In the genomic region with DNA sequence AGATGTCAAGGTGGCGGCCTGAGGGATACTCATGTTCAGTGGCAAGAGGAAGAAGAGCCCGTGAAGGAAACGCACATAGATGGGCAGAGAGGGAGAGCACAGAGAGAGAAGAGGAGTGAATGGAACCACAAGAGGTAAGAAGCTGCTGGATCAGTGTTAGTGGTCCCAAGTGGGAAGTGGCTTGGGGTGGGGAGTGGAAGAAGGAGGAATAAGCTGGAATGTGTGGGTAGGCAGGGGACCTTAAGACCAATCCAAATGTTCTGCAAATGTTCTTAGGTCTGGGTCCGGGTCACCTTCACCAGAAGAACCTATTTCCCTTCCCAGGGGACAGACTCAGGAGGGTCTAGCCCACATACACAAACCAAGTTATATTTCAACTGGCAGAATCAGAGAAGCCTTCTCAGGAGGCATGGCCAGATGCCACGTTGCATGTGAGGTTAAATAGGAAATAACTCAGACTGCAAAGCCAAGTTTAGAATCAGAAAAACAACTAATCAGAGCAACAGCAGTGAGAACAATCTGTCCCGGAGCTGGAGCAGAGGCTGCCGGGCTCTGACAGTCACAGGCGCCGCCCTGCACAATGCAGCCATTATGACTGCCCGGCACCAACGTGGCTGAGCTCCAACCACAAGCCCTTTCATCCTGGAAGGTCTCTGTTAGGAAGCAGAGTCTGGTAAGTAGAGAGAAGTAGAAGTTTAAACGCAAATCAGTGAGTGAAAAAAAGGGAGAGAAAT, we compare ENCODE assay signal across 8 cellular contexts.
DNase-seq lines count a peak whose midpoint lies in the region; ATAC-seq and TF ChIP-seq lines count a peak whose summit lies in the region.

No MANE protein-coding gene starts in this region.

- ATAC-seq in GM18520 (IDR thresholded peaks at IDR 0.05; ENCODE audit: unreplicated experiment), result no peak
- ATAC-seq in GM19463 (IDR thresholded peaks at IDR 0.05; ENCODE audit: unreplicated experiment), result no peak

- H3K79me2 ChIP-seq in H9 (ENCODE audit: insufficient read depth, low read length), result no peaks in the 10 kb centered on the region

- no peak overlapping the region for H2BK15ac ChIP-seq in H9 (ENCODE audit: low read depth, low read length)

- H3K4me3 ChIP-seq in effector memory CD4-positive, alpha-beta T cell (ENCODE audit: insufficient read depth, low read depth, low read length, poor library complexity, severe bottlenecking), result no peak overlapping the region

- no peak overlapping the region for H3K23ac ChIP-seq in H9 (ENCODE audit: insufficient read length, low read depth, low read length)

- H3K9me3 Mint-ChIP-seq in neural crest cell (peaks cover 5% of the 10 kb centered on the region), H9 (no peaks in the 10 kb centered on the region)

- H3K27ac Mint-ChIP-seq in neural crest cell (ENCODE audit: unreplicated experiment) (peak overlapping the region; percentile 37), H9 (no peak overlapping the region; a peak in 1 of 7 replicates)

- H3K14ac ChIP-seq in H9 (ENCODE audit: insufficient read depth, low read length), result no peak overlapping the region

- no peaks in the 10 kb centered on the region for H4K20me1 ChIP-seq in H9 (ENCODE audit: control insufficient read depth, insufficient read depth, insufficient read length)

- no peaks in the 10 kb centered on the region for H3K36me3 Mint-ChIP-seq in neural crest cell (ENCODE audit: low read depth)
- no peaks in the 10 kb centered on the region for H3K36me3 Mint-ChIP-seq in H9 (ENCODE audit: insufficient read depth in 1 of 3, low read depth in 3 of 3)

- no peak overlapping the region for H4K5ac ChIP-seq in H9 (ENCODE audit: insufficient read length, low read depth, low read length)

- H2BK5ac ChIP-seq in H9 (ENCODE audit: insufficient read length, low read length), result no peak overlapping the region

- H2AK5ac ChIP-seq in H9 (ENCODE audit: insufficient read length, low read length), result no peak overlapping the region

- no peak overlapping the region for H2AFZ ChIP-seq in H9 (ENCODE audit: low read length)

- no peak overlapping the region for H4K91ac ChIP-seq in H9 (ENCODE audit: insufficient read length, low read depth, low read length)

- whole genome bisulfite sequencing in H9 (ENCODE audit: extremely low coverage, insufficient read length, low lambda C conversion rate), result no CpG with 5 or more reads among the region's 12 CpGs

- H3K27me3 Mint-ChIP-seq in neural crest cell (ENCODE audit: low read depth), result no peaks in the 10 kb centered on the region
- H3K27me3 Mint-ChIP-seq in H9 (ENCODE audit: low read depth), result peaks cover 2% of the 10 kb centered on the region; the same call in 1 of the 2 replicates

- H2BK12ac ChIP-seq in H9 (ENCODE audit: insufficient read length, low read depth, low read length), result no peak overlapping the region

- H4K8ac ChIP-seq in H9 (replicated peaks; ENCODE audit: insufficient read length, low read depth, low read length), result no peak overlapping the region

- H3K27ac ChIP-seq in H9 (ENCODE audit: insufficient read length, low read depth, low read length), result no peak overlapping the region
- no peak overlapping the region for H3K27ac ChIP-seq in effector memory CD4-positive, alpha-beta T cell (ENCODE audit: insufficient read depth, low read length, poor library complexity, severe bottlenecking)

- H2BK20ac ChIP-seq in H9 (ENCODE audit: low read depth, low read length, poor library complexity, severe bottlenecking), result no peak overlapping the region

- no peaks in the 10 kb centered on the region for H3K36me3 ChIP-seq in effector memory CD4-positive, alpha-beta T cell (ENCODE audit: control insufficient read depth, insufficient read depth, low read length)

- TF ChIP-seq CTCF in neural crest cell (conservative IDR thresholded peaks at IDR 0.05) (no peak), H9 (conservative IDR thresholded peaks at IDR 0.05) (no peak)

- no peak overlapping the region for H3K4me2 ChIP-seq in H9 (ENCODE audit: insufficient read depth, insufficient read length, low read length)

- no peak overlapping the region for H3K56ac ChIP-seq in H9 (ENCODE audit: insufficient read length, low read depth, low read length)

- H3K18ac ChIP-seq in H9 (ENCODE audit: insufficient read length, low read depth, low read length), result no peak overlapping the region

- DNase-seq in A172 (ENCODE audit: low spot score) (peak; percentile 43), RPMI7951 (ENCODE audit: low read depth) (peak; percentile 67), fibroblast of peridontal ligament (ENCODE audit: extremely low read depth) (peak; percentile 47), neural crest cell (ENCODE audit: low read depth, low spot score) (peak; percentile 19), H9 (no peak)
- no peak for DNase-seq in effector memory CD4-positive, alpha-beta T cell

- no peak overlapping the region for H3K4me3 Mint-ChIP-seq in neural crest cell
- H3K4me3 Mint-ChIP-seq in H9, result no peak overlapping the region

- no peaks in the 10 kb centered on the region for H3K79me1 ChIP-seq in H9 (ENCODE audit: insufficient read depth, low read depth, low read length, poor library complexity, severe bottlenecking)

- H3K23me2 ChIP-seq in H9 (ENCODE audit: insufficient read length, low read depth, low read length, poor library complexity, severe bottlenecking), result no peaks in the 10 kb centered on the region

- H3K9ac ChIP-seq in H9 (ENCODE audit: extremely low read depth, insufficient read length, low read length), result no peak overlapping the region

- H3K9me3 ChIP-seq in H9 (ENCODE audit: control insufficient read depth, low read depth, low read length), result no peaks in the 10 kb centered on the region
- H3K9me3 ChIP-seq in effector memory CD4-positive, alpha-beta T cell (ENCODE audit: control insufficient read depth, low read length), result no peaks in the 10 kb centered on the region

- no peaks in the 10 kb centered on the region for H3K4me1 ChIP-seq in H9 (ENCODE audit: insufficient read depth, low read length)
- no peaks in the 10 kb centered on the region for H3K4me1 ChIP-seq in effector memory CD4-positive, alpha-beta T cell (ENCODE audit: control insufficient read depth, insufficient read depth, low read length, poor library complexity, severe bottlenecking)

- no peak overlapping the region for H3K4ac ChIP-seq in H9 (ENCODE audit: low read depth, low read length)

- no peaks in the 10 kb centered on the region; the same call in 1 of the 2 replicates for H3K27me3 ChIP-seq in H9 (ENCODE audit: insufficient read depth, low read length)
- H3K27me3 ChIP-seq in effector memory CD4-positive, alpha-beta T cell (replicated peaks; ENCODE audit: control insufficient read depth, insufficient read depth, low read length, poor library complexity, severe bottlenecking), result no peaks in the 10 kb centered on the region

- peaks cover 12% of the 10 kb centered on the region for H3K4me1 Mint-ChIP-seq in neural crest cell
- H3K4me1 Mint-ChIP-seq in H9, result no peaks in the 10 kb centered on the region

- H3T11ph ChIP-seq in H9 (ENCODE audit: low read length), result no peak overlapping the region

- H2BK120ac ChIP-seq in H9 (ENCODE audit: low read depth, low read length, poor library complexity, severe bottlenecking), result no peak overlapping the region

Comparison
In these comparisons a context has a peak if more than half of its experiments do, and no peak if none do; other contexts are left out.
1. DNase-seq: peak in A172 (single experiment), RPMI7951 (single experiment), fibroblast of peridontal ligament (single experiment) and neural crest cell (single experiment); none in H9 (single experiment) and effector memory CD4-positive, alpha-beta T cell (0 of 3).